In genomic region chr10:90923111-90923731, GRCh38 we compare ENCODE assay signal across 1 cellular context.
TF ChIP-seq lines count a peak whose summit lies in the region.

No MANE protein-coding gene starts in this region.

TF ChIP-seq in IMR-90, 13 proteins besides CTCF, POLR2A, EP300 and RAD21:
- TF ChIP-seq MAZ (IDR thresholded peaks at IDR 0.05; ENCODE audit: borderline replicate concordance, low read depth, low read length): no peak
- no peak for TF ChIP-seq SMC3 (IDR thresholded peaks at IDR 0.05; ENCODE audit: low read depth, low read length)
- TF ChIP-seq RFX5 (IDR thresholded peaks at IDR 0.05; ENCODE audit: low read depth, low read length): no peak
- TF ChIP-seq CEBPB (IDR thresholded peaks at IDR 0.05; ENCODE audit: low read depth, low read length): no peak
- TF ChIP-seq RCOR1 (IDR thresholded peaks at IDR 0.05; ENCODE audit: insufficient replicate concordance, low read length): no peak
